ENCODE assay signal across 8 cellular contexts in the genomic region with DNA sequence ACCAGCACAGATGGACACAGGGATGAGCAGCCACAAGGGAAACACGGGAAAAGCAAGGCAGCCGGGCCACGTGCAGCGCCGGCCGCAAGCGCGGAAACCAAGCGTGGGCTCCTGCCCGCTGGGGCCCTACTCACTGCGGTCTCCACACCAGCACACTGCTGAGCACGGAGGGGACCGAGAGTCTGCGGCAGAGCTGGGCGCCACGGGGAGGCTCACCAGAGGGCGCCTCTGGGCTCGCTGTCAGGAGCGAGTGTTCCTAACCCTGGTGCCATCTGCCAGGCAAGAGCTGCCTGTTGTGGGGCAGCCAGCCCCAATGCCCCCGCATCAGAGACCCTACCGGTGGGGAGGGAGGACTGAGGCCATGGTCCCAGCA. TPM values are rescaled to one million over a fixed set of nuclear protein-coding genes. Genes with fewer than 3 reads are reported as not detected.
A peak's percentile ranks its signal among the peaks of the same experiment; 100 is the strongest.
DNase-seq lines count a peak whose midpoint lies in the region; ATAC-seq lines count a peak whose summit lies in the region.

No MANE protein-coding gene starts in this region.

- peak overlapping the region; percentile 86 to 98 (median 94) for H3K27ac Mint-ChIP-seq in immature natural killer cell

- peak overlapping the region; percentile 77 to 96 (median 87) for H3K4me3 Mint-ChIP-seq in immature natural killer cell

- no peaks in the 10 kb centered on the region for H3K36me3 Mint-ChIP-seq in immature natural killer cell

- ATAC-seq in GM18858 (IDR thresholded peaks at IDR 0.05; ENCODE audit: unreplicated experiment) (peak; percentile 29), HG03135 (IDR thresholded peaks at IDR 0.05; ENCODE audit: unreplicated experiment) (peak; percentile 43)

- no peaks in the 10 kb centered on the region for H3K9me3 Mint-ChIP-seq in immature natural killer cell

- peaks cover 0 to 7% (median 2%) of the 10 kb centered on the region in 3 donors for H3K27me3 Mint-ChIP-seq in immature natural killer cell (ENCODE audit: low read depth in 3 of 3)

- DNase-seq in T-helper 22 cell (ENCODE audit: low read depth) = peak; percentile 48
- peak in 42 of 58 donors; percentile 11 to 76 (median 47) for DNase-seq in anterior cingulate cortex (lab: John Stamatoyannopoulos, UW)
- peak; percentile 77 to 83 (median 82) for DNase-seq in immature natural killer cell
- DNase-seq in stimulated activated CD4-positive, alpha-beta T cell treated with anti-CD3 and anti-CD28 coated beads, Interleukin-15, amount 100 ng/mL, for 24 hours = peak; percentile 87
- DNase-seq in NCI-H1048 (lab: John Stamatoyannopoulos, UW) = no peak
- no peak for DNase-seq in GOT3 (lab: John Stamatoyannopoulos, UW)

- H3K4me1 Mint-ChIP-seq in immature natural killer cell = peaks cover 48 to 50% of the 10 kb centered on the region in 2 donors

RNA-seq across cellular contexts. Expression of a gene that starts 26.5 kb away (rescaled TPM):
- polyA plus RNA-seq in immature natural killer cell = 10 to 100 TPM in 2 of 3 donors, 1 to 10 TPM in 1; 9.0 to 13.4 (median 11.3) TPM

RNA-seq across cellular contexts. Expression of a gene that starts 30.5 kb away (rescaled TPM):
- 10 to 100 TPM; 13.8 to 24.6 (median 18.4) TPM for polyA plus RNA-seq in immature natural killer cell

RNA-seq across cellular contexts. Expression of a gene that starts 31.2 kb away (rescaled TPM):
- polyA plus RNA-seq in immature natural killer cell = 1 to 10 TPM in 1 of 3 donors, under 1 TPM in 1, not detected in 1; 0.89 to 4.2 TPM

RNA-seq across cellular contexts. Expression of a gene that starts 32.6 kb away (rescaled TPM):
- polyA plus RNA-seq in immature natural killer cell = 1 to 10 TPM; 1.5 to 8.5 (median 2.9) TPM

Comparison
In these comparisons a context has a peak if more than half of its experiments do, and no peak if none do; other contexts are left out.
1. DNase-seq: peak in T-helper 22 cell (single experiment), anterior cingulate cortex (42 of 58), immature natural killer cell (3 of 3) and stimulated activated CD4-positive, alpha-beta T cell treated with anti-CD3 and anti-CD28 coated beads, Interleukin-15, amount 100 ng/mL, for 24 hours (single experiment); none in NCI-H1048 (single experiment) and GOT3 (single experiment).